Comparison of ENCODE assay signal across 14 cellular contexts in genomic region chr2:239593455-239593854, GRCh38.
A peak's percentile ranks its signal among the peaks of the same experiment; 100 is the strongest.
DNase-seq lines count a peak whose midpoint lies in the region; ATAC-seq and TF ChIP-seq lines count a peak whose summit lies in the region.
"Had no signal": no experiment of that assay in that cellular context is flagged by ENCODE, and none has a peak within 500 bp of the region (broad histone marks: within the 10 kb centered on the region; RNA-seq: fewer than 3 reads in every experiment).

No MANE protein-coding gene starts in this region.

- no peak overlapping the region for H3K4me3 ChIP-seq in lower lobe of right lung

- H3K36me3 ChIP-seq in lower lobe of right lung, result no peaks in the 10 kb centered on the region

- intact Hi-C loops in lower lobe of right lung (cut with DNase I) (no loop called here), sciatic nerve (cut with DNase I) (no loop called here)

- no peak for ATAC-seq in activated CD8-positive, alpha-beta memory T cell treated with anti-CD3 and anti-CD28 coated beads, Interleukin-2, amount 10 ng/mL, durations not matched to agents 7 days and 5 days
- ATAC-seq in lower lobe of right lung (no peak), sciatic nerve (no peak), HG02759 (IDR thresholded peaks at IDR 0.05; ENCODE audit: unreplicated experiment) (no peak)

- TF ChIP-seq CTCF in brain (conservative IDR thresholded peaks at IDR 0.05) (no peak), lower lobe of right lung (IDR thresholded peaks at IDR 0.05) (no peak)

- H3K4me1 Mint-ChIP-seq in activated CD8-positive, alpha-beta memory T cell treated with anti-CD3 and anti-CD28 coated beads, Interleukin-2, amount 10 ng/mL, durations not matched to agents 7 days and 5 days, result peaks cover 6% of the 10 kb centered on the region
- H3K4me1 Mint-ChIP-seq in brain, result peaks cover 55% of the 10 kb centered on the region

- peaks cover 12% of the 10 kb centered on the region for H3K9me3 Mint-ChIP-seq in activated CD8-positive, alpha-beta memory T cell treated with anti-CD3 and anti-CD28 coated beads, Interleukin-2, amount 10 ng/mL, durations not matched to agents 7 days and 5 days (ENCODE audit: low read depth)
- peaks cover 0 to 18% (median 10%) of the 10 kb centered on the region in 5 experiments for H3K9me3 Mint-ChIP-seq in brain

- DNase-seq in activated CD8-positive, alpha-beta memory T cell treated with anti-CD3 and anti-CD28 coated beads, Interleukin-2, amount 50 U/mL, for 4 hours, result peak; percentile 5
- DNase-seq in activated CD8-positive, alpha-beta memory T cell treated with anti-CD3 and anti-CD28 coated beads, Interleukin-2, amount 10 ng/mL, durations not matched to agents 7 days and 5 days, result no peak
- DNase-seq in lower lobe of right lung (peak; percentile 12), sciatic nerve (ENCODE audit: low spot score) (peak; percentile 12), COLO829 (ENCODE audit: low spot score) (no peak), C1 segment of cervical spinal cord (lab: John Stamatoyannopoulos, UW) (no peak)
- DNase-seq: ACHN, Kasumi-1, NCI-H2081 treated with DMSO at 0.1 percent for 48 hours, NCI-H524 treated with DMSO at 0.1 percent for 48 hours, OCI-M1 had no signal

- CTCF ChIA-PET in activated CD8-positive, alpha-beta memory T cell treated with anti-CD3 and anti-CD28 coated beads, Interleukin-2, amount 10 ng/mL, durations not matched to agents 7 days and 5 days (lab: Charles Lee), result no interaction called here

- H3K27ac ChIP-seq in lower lobe of right lung, result no peak overlapping the region
- H3K27ac ChIP-seq: 22Rv1 had no signal

- no peaks in the 10 kb centered on the region for H3K4me1 ChIP-seq in lower lobe of right lung

- no peak overlapping the region for H3K4me3 Mint-ChIP-seq in activated CD8-positive, alpha-beta memory T cell treated with anti-CD3 and anti-CD28 coated beads, Interleukin-2, amount 10 ng/mL, durations not matched to agents 7 days and 5 days
- no peak overlapping the region for H3K4me3 Mint-ChIP-seq in brain

- no peaks in the 10 kb centered on the region for H3K36me3 Mint-ChIP-seq in activated CD8-positive, alpha-beta memory T cell treated with anti-CD3 and anti-CD28 coated beads, Interleukin-2, amount 10 ng/mL, durations not matched to agents 7 days and 5 days
- H3K36me3 Mint-ChIP-seq in brain, result no peaks in the 10 kb centered on the region

- no peaks in the 10 kb centered on the region for H3K27me3 ChIP-seq in lower lobe of right lung (ENCODE audit: low read depth)

- no peak overlapping the region for H3K27ac Mint-ChIP-seq in activated CD8-positive, alpha-beta memory T cell treated with anti-CD3 and anti-CD28 coated beads, Interleukin-2, amount 10 ng/mL, durations not matched to agents 7 days and 5 days
- peak overlapping the region in 4 of 5 experiments; percentile 57 to 87 (median 79) for H3K27ac Mint-ChIP-seq in brain

- H3K9me3 ChIP-seq in lower lobe of right lung, result no peaks in the 10 kb centered on the region

- H3K27me3 Mint-ChIP-seq in activated CD8-positive, alpha-beta memory T cell treated with anti-CD3 and anti-CD28 coated beads, Interleukin-2, amount 10 ng/mL, durations not matched to agents 7 days and 5 days, result no peaks in the 10 kb centered on the region
- peaks cover 7% of the 10 kb centered on the region for H3K27me3 Mint-ChIP-seq in brain

Comparison
In these comparisons a context has a peak if more than half of its experiments do, and no peak if none do; other contexts are left out.
1. DNase-seq: peak in activated CD8-positive, alpha-beta memory T cell treated with anti-CD3 and anti-CD28 coated beads, Interleukin-2, amount 50 U/mL, for 4 hours (single experiment), lower lobe of right lung (single experiment) and sciatic nerve (single experiment); none in activated CD8-positive, alpha-beta memory T cell treated with anti-CD3 and anti-CD28 coated beads, Interleukin-2, amount 10 ng/mL, durations not matched to agents 7 days and 5 days (single experiment), COLO829 (single experiment) and C1 segment of cervical spinal cord (0 of 14).